10 cellular contexts compared by ENCODE assay signal in the genomic region with DNA sequence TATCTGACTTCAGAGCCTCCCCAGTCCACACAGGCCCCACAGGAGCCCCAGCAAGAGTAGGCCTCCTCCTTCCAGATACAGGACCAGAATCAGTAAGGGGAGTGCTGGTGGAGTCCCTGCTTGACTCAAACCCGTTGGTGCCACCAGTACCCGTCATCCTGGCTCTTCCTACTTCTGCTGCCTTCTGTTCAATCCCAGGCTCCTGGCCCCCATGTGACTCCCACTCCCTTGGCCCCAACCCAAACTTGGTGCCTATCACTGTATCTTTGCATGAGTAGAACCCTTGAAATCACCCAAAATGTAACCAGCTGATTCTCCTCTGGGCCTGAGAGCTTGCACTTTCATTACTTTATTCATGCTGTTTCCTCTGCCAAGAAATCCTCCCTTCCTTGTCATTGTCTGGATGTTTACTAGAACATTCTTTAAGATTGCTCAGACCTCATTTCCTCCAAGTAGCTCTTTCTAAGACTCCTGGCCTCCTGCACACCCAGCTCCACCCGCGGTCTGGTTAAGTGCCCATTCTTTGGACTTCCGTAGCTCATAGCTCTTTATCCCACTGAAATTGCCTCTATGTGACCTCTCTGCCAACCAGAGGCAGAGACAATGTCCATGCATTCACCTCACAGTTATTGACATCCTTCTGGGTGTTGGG. TPM values are rescaled to one million over a fixed set of nuclear protein-coding genes. Genes with fewer than 3 reads are reported as not detected.
A peak's percentile ranks its signal among the peaks of the same experiment; 100 is the strongest.
DNase-seq lines count a peak whose midpoint lies in the region; ATAC-seq and TF ChIP-seq lines count a peak whose summit lies in the region.
"Had no signal": no experiment of that assay in that cellular context is flagged by ENCODE, and none has a peak within 500 bp of the region (broad histone marks: within the 10 kb centered on the region; RNA-seq: fewer than 3 reads in every experiment).

No MANE protein-coding gene starts in this region.

- no peak overlapping the region for H3K9ac ChIP-seq in mammary epithelial cell (ENCODE audit: insufficient read depth, low read length)

- H3K27me3 ChIP-seq in mammary epithelial cell (ENCODE audit: insufficient read depth, low read length) (no peaks in the 10 kb centered on the region), right atrium auricular region (no peaks in the 10 kb centered on the region), H7 (ENCODE audit: control insufficient read depth, insufficient read depth, low read length) (no peaks in the 10 kb centered on the region)

- H3K4me2 ChIP-seq in mammary epithelial cell (ENCODE audit: insufficient read depth, low read depth, low read length), result no peak overlapping the region

- 98% methylated on average over 3 of the region's 5 CpGs for WGBS in mammary epithelial cell (ENCODE audit: low coverage, missing lambda C conversion rate)

- no peak overlapping the region for H3K4me3 ChIP-seq in mammary epithelial cell (replicated peaks in 1 of 3; ENCODE audit: insufficient read depth in 1 of 3, low read depth in 2 of 3, low read length in 3 of 3)
- H3K4me3 ChIP-seq in right atrium auricular region, result no peak overlapping the region
- H3K4me3 ChIP-seq in skeletal muscle cell (ENCODE audit: low read depth, low read length), result no peak overlapping the region
- no peak overlapping the region for H3K4me3 ChIP-seq in H7 (ENCODE audit: insufficient read depth, low read depth, low read length)

- CTCF ChIA-PET in mammary epithelial cell (lab: Charles Lee; ENCODE audit: low non-redundant PET), result interaction anchor here (0.7 kb wide), 1 partner anchor 26 kb away, joined by 4 read pairs; no protein-coding TSS in a partner anchor

- ATAC-seq in GM19452 (IDR thresholded peaks at IDR 0.05; ENCODE audit: unreplicated experiment) (no peak), GM18519 (IDR thresholded peaks at IDR 0.05; ENCODE audit: low FRiP score, unreplicated experiment) (no peak)

- H3K9me3 ChIP-seq in mammary epithelial cell (replicated peaks; ENCODE audit: insufficient read depth, low read length) (no peaks in the 10 kb centered on the region), right atrium auricular region (no peaks in the 10 kb centered on the region)

- H3K27ac ChIP-seq in mammary epithelial cell (ENCODE audit: insufficient read depth, low read depth, low read length) (no peak overlapping the region), right atrium auricular region (peak overlapping the region; percentile 52 to 60)

- intact Hi-C loops in mammary epithelial cell (cut with micrococcal nuclease), result no loop called here

- TF ChIP-seq CTCF in mammary epithelial cell (conservative IDR thresholded peaks at IDR 0.05 in 1 of 2, IDR thresholded peaks at IDR 0.05 in 1 of 2; ENCODE audit: extremely low read depth in 1 of 2, insufficient read depth in 1 of 2, low read depth in 1 of 2, low read length in 2 of 2), result no peak
- TF ChIP-seq CTCF in right atrium auricular region (IDR thresholded peaks at IDR 0.05), result no peak

- no peaks in the 10 kb centered on the region for H3K36me3 ChIP-seq in mammary epithelial cell (ENCODE audit: insufficient read depth, low read length)
- no peaks in the 10 kb centered on the region for H3K36me3 ChIP-seq in right atrium auricular region
- H3K36me3 ChIP-seq in H7 (replicated peaks; ENCODE audit: control insufficient read depth, insufficient read depth, low read length), result no peaks in the 10 kb centered on the region

- in situ Hi-C loops in mammary epithelial cell (cut with MboI; ENCODE audit: low sequenced_read_pairs in 2 of 2), result no loop called here

- no TSS peak for BruUV-seq in mammary epithelial cell (replicated peaks; lab: Mats Ljungman, UMichigan)

- DNase-seq in H4 (ENCODE audit: low spot score) (peak; percentile 71), mammary epithelial cell (peak; percentile 57), right atrium auricular region (ENCODE audit: low spot score) (no peak), skeletal muscle cell (ENCODE audit: low read depth) (peak; percentile 49), inferior parietal cortex (ENCODE audit: extremely low spot score) (no peak), H7 (no peak)
- DNase-seq: NCI-H526, SW 1271 had no signal

- no peaks in the 10 kb centered on the region for H4K20me1 ChIP-seq in mammary epithelial cell (ENCODE audit: insufficient read depth, low read length)

- H3K4me1 ChIP-seq in mammary epithelial cell (ENCODE audit: insufficient read depth, low read length) (peaks cover 7% of the 10 kb centered on the region), right atrium auricular region (peaks cover 0 to 14% of the 10 kb centered on the region in 2 donors)

- H2AFZ ChIP-seq in mammary epithelial cell (ENCODE audit: low read depth, low read length), result no peak overlapping the region

- dilution Hi-C loops in mammary epithelial cell (cut with HindIII; ENCODE audit: low sequenced_read_pairs), result loop anchor here (5.0 kb wide), 1 partner anchor 36 kb away; no protein-coding TSS in a partner anchor

- H3K79me2 ChIP-seq in mammary epithelial cell (ENCODE audit: insufficient read depth, low read length), result no peaks in the 10 kb centered on the region

RNA-seq across cellular contexts. Expression of gene PTAFR, which starts 15.7 kb away (rescaled TPM):
- total RNA-seq in H4 (2014; rRNA removed; shearing (Covaris generic)), result 0.04 TPM in 1 of 2 replicates, not detected in the other
- 10 to 100 TPM in 1 of 2 donors, 1 to 10 TPM in 1; 1.8 to 10.9 TPM for total RNA-seq in mammary epithelial cell
- polyA plus RNA-seq in mammary epithelial cell, result 38.1 TPM
- polyA minus RNA-seq in mammary epithelial cell, result 25.8 TPM
- total RNA-seq in right atrium auricular region, result 1 to 10 TPM; 1.3 to 4.6 TPM
- 0.55 and 0.81 TPM in 2 replicates for total RNA-seq in H7 (2014; rRNA removed; shearing (Covaris generic))

Comparison
In these comparisons a context has a peak if more than half of its experiments do, and no peak if none do; other contexts are left out.
1. DNase-seq: peak in H4 (single experiment), mammary epithelial cell (single experiment) and skeletal muscle cell (single experiment); none in right atrium auricular region (single experiment), inferior parietal cortex (single experiment) and H7 (single experiment).